In genomic region chr5:132007399-132008162, GRCh38 we compare ENCODE assay signal across 8 cellular contexts. TPM values are rescaled to one million over a fixed set of nuclear protein-coding genes. Genes with fewer than 3 reads are reported as not detected.
DNase-seq lines count a peak whose midpoint lies in the region; ATAC-seq and TF ChIP-seq lines count a peak whose summit lies in the region.

No MANE protein-coding gene starts in this region.

- peaks cover 0 to 3% (median 0%) of the 10 kb centered on the region in 5 donors for H3K36me3 Mint-ChIP-seq in naive thymus-derived CD4-positive, alpha-beta T cell

- peak; percentile 79 for TF ChIP-seq CTCF in PC-9 (conservative IDR thresholded peaks at IDR 0.05)
- peak; percentile 71 to 78 (median 75) for TF ChIP-seq CTCF in esophagus muscularis mucosa (IDR thresholded peaks at IDR 0.05)

- BruUV-seq in PC-9 (replicated peaks; lab: Mats Ljungman, UMichigan): no TSS peak

- no peaks in the 10 kb centered on the region for H3K9me2 ChIP-seq in PC-9 (ENCODE audit: insufficient read depth)

- H3K4me1 ChIP-seq in PC-9 (replicated peaks; ENCODE audit: insufficient read depth) (0 out of 2 replicates have a peak, but pooled peaks cover under 1% of the 10 kb centered on the region), esophagus muscularis mucosa (peaks cover 16 to 40% (median 31%) of the 10 kb centered on the region in 4 donors)
- H3K4me1 ChIP-seq in naive thymus-derived CD4-positive, alpha-beta T cell (ENCODE audit: control insufficient read depth in 2 of 2, insufficient read depth in 2 of 2, low read length in 2 of 2): peaks cover 3 to 7% of the 10 kb centered on the region in 2 donors

- no peaks in the 10 kb centered on the region for H3K79me2 ChIP-seq in PC-9 (ENCODE audit: low read depth)

- H3K27me3 Mint-ChIP-seq in naive thymus-derived CD4-positive, alpha-beta T cell: peaks cover 4 to 47% (median 18%) of the 10 kb centered on the region in 5 donors

- peaks cover 0 to 1% (median 0%) of the 10 kb centered on the region in 11 donors for H3K9me3 Mint-ChIP-seq in naive thymus-derived CD4-positive, alpha-beta T cell

- no peak overlapping the region for H2AFZ ChIP-seq in PC-9

- no peaks in the 10 kb centered on the region for H3F3A ChIP-seq in PC-9 (ENCODE audit: insufficient read depth, low read depth)

- CTCF ChIA-PET in PC-9 (lab: Charles Lee): interaction anchor here (0.7 to 1.2 kb wide), 2 partner anchors 197 to 418 kb away, joined by 10 read pairs; no protein-coding TSS in a partner anchor
- CTCF ChIA-PET in naive thymus-derived CD4-positive, alpha-beta T cell (lab: Charles Lee): interaction anchor here (0.5 to 7.2 kb wide), 36 partner anchors 8 to 1179 kb away, joined by 3 to 220 read pairs (median 4); partner anchors contain the start of gene FNIP1

- peaks cover 19 to 39% (median 20%) of the 10 kb centered on the region in 7 donors for H3K4me1 Mint-ChIP-seq in naive thymus-derived CD4-positive, alpha-beta T cell

- H3K9me3 ChIP-seq in PC-9 (ENCODE audit: insufficient read depth, low read depth) (no peaks in the 10 kb centered on the region), esophagus muscularis mucosa (no peaks in the 10 kb centered on the region)
- no peaks in the 10 kb centered on the region for H3K9me3 ChIP-seq in naive thymus-derived CD4-positive, alpha-beta T cell (ENCODE audit: control insufficient read depth in 2 of 3, low read length in 3 of 3)

- DNase-seq in D341Med (ENCODE audit: low spot score): peak; percentile 64
- peak; percentile 72 for DNase-seq in HuH-7 (ENCODE audit: low spot score)
- DNase-seq in PC-9: peak; percentile 54 to 64
- peak; percentile 69 for DNase-seq in activated T-cell treated with anti-CD3 and anti-CD28 coated beads, Interleukin-2, amount 50 U/mL, for 1 hour
- no peak for DNase-seq in esophagus muscularis mucosa (ENCODE audit: extremely low spot score)
- DNase-seq in naive thymus-derived CD4-positive, alpha-beta T cell: peak; percentile 47 to 73 (median 64)
- DNase-seq in stimulated activated naive CD4-positive, alpha-beta T cell treated with Interleukin-2 at 50 U/mL for 16 hours (lab: John Stamatoyannopoulos, UW): peak; percentile 65

- H3K27ac Mint-ChIP-seq in naive thymus-derived CD4-positive, alpha-beta T cell: peak overlapping the region in 2 of 9 donors; percentile 3 to 43

- POLR2A ChIA-PET in PC-9 (lab: Charles Lee; ENCODE audit: unreplicated experiment): no interaction called here
- POLR2A ChIA-PET in naive thymus-derived CD4-positive, alpha-beta T cell (lab: Charles Lee): interaction anchor here (0.7 to 2.4 kb wide), 7 partner anchors 33 to 497 kb away, joined by 3 to 13 read pairs (median 3); no protein-coding TSS in a partner anchor

- H3K4me3 ChIP-seq in PC-9 (no peak overlapping the region), esophagus muscularis mucosa (no peak overlapping the region)
- no peak overlapping the region for H3K4me3 ChIP-seq in naive thymus-derived CD4-positive, alpha-beta T cell (ENCODE audit: low read length)

- H3K36me3 ChIP-seq in PC-9 (ENCODE audit: low read depth): no peaks in the 10 kb centered on the region
- H3K36me3 ChIP-seq in esophagus muscularis mucosa: no peaks in the 10 kb centered on the region
- H3K36me3 ChIP-seq in naive thymus-derived CD4-positive, alpha-beta T cell (ENCODE audit: control insufficient read depth in 2 of 3, insufficient read depth in 3 of 3, low read length in 3 of 3): no peaks in the 10 kb centered on the region

- intact Hi-C loops in PC-9 (cut with micrococcal nuclease; ENCODE audit: unreplicated experiment): loop anchor here (1.0 to 5.0 kb wide), 4 partner anchors 55 to 585 kb away; partner anchors contain the start of gene IL3
- intact Hi-C loops in esophagus muscularis mucosa (cut with DNase I): loop anchor here (1.0 to 10.0 kb wide), 3 partner anchors 196 to 583 kb away; no protein-coding TSS in a partner anchor
- intact Hi-C loops in naive thymus-derived CD4-positive, alpha-beta T cell (cut with micrococcal nuclease): loop anchor here (1.0 to 10.0 kb wide), 12 partner anchors 55 to 585 kb away; partner anchors contain the start of genes RAPGEF6 (in 2 of the 2) and FNIP1 (in 1 of the 2)

- peak; percentile 76 for ATAC-seq in GM21381 (IDR thresholded peaks at IDR 0.05; ENCODE audit: unreplicated experiment)
- peak; percentile 74 for ATAC-seq in naive thymus-derived CD4-positive, alpha-beta T cell

- no peaks in the 10 kb centered on the region for H4K20me1 ChIP-seq in PC-9 (ENCODE audit: insufficient read depth)

- 63% methylated on average over 1 of the region's 2 CpGs for WGBS in esophagus muscularis mucosa

- peaks cover 27% of the 10 kb centered on the region for H3K27me3 ChIP-seq in PC-9 (ENCODE audit: insufficient read depth, low read depth)
- H3K27me3 ChIP-seq in esophagus muscularis mucosa: peaks cover 0 to 17% (median 0%) of the 10 kb centered on the region in 4 donors
- H3K27me3 ChIP-seq in naive thymus-derived CD4-positive, alpha-beta T cell (ENCODE audit: control insufficient read depth in 2 of 2, insufficient read depth in 2 of 2, low read length in 2 of 2): no peaks in the 10 kb centered on the region

- no peak overlapping the region for H3K4me2 ChIP-seq in PC-9

- TF ChIP-seq POLR2A in esophagus muscularis mucosa (IDR thresholded peaks at IDR 0.05; ENCODE audit: low read depth): no peak

- no peak overlapping the region for H3K27ac ChIP-seq in PC-9
- H3K27ac ChIP-seq in esophagus muscularis mucosa (replicated peaks in 1 of 4): no peak overlapping the region
- no peak overlapping the region for H3K27ac ChIP-seq in naive thymus-derived CD4-positive, alpha-beta T cell (ENCODE audit: low read depth, low read length)

- TF ChIP-seq EP300 in esophagus muscularis mucosa (IDR thresholded peaks at IDR 0.05): no peak

- H3K4me3 Mint-ChIP-seq in naive thymus-derived CD4-positive, alpha-beta T cell: peak overlapping the region in 1 of 10 donors; percentile 3

RNA-seq across cellular contexts. Expression of gene ACSL6, which starts 3.9 kb away (rescaled TPM):
- not detected in 2 replicates for total RNA-seq in PC-9 (2021)
- 1 to 10 TPM; 1.6 to 2.6 (median 1.9) TPM for total RNA-seq in esophagus muscularis mucosa
- total RNA-seq in naive thymus-derived CD4-positive, alpha-beta T cell: 10 to 100 TPM; 21.0 to 42.8 (median 22.6) TPM
- 10 to 100 TPM; 13.6 to 17.3 TPM for polyA plus RNA-seq in naive thymus-derived CD4-positive, alpha-beta T cell

RNA-seq across cellular contexts. Expression of gene IL3, which starts 52.9 kb away (rescaled TPM):
- total RNA-seq in PC-9 (2021) (not detected in 2 replicates), esophagus muscularis mucosa (not detected)
- 1 to 10 TPM in 1 of 5 experiments, not detected in 4; 1.3 TPM for total RNA-seq in naive thymus-derived CD4-positive, alpha-beta T cell
- polyA plus RNA-seq in naive thymus-derived CD4-positive, alpha-beta T cell: not detected

Comparison
In these comparisons a context has a peak if more than half of its experiments do, and no peak if none do; other contexts are left out.
1. RNA of gene ACSL6, which starts 3.9 kb away (total RNA-seq): 21.0 to 42.8 TPM in naive thymus-derived CD4-positive, alpha-beta T cell; 1.6 to 2.6 TPM in esophagus muscularis mucosa and not detected in PC-9; every median in the first group is over 4 times any median in the second.